Comparison of ENCODE assay signal across 22 cellular contexts in genomic region chr3:112393360-112393728, GRCh38.
DNase-seq lines count a peak whose midpoint lies in the region; ATAC-seq and TF ChIP-seq lines count a peak whose summit lies in the region.
"Had no signal": no experiment of that assay in that cellular context is flagged by ENCODE, and none has a peak within 500 bp of the region (broad histone marks: within the 10 kb centered on the region; RNA-seq: fewer than 3 reads in every experiment).

No MANE protein-coding gene starts in this region.

- no peaks in the 10 kb centered on the region for H3K27me3 Mint-ChIP-seq in endodermal cell (ENCODE audit: insufficient read depth)
- peaks cover 0 to 2% of the 10 kb centered on the region in 2 donors for H3K27me3 Mint-ChIP-seq in natural killer cell treated with Interleukin-12 subunit alpha and Interleukin-12 subunit beta and Interleukin-15 and Interleukin-18, amount 100 ng/mL, for 72 hours
- H3K27me3 Mint-ChIP-seq: IgD-negative memory B cell had no signal

- H2BK5ac ChIP-seq in IMR-90 (ENCODE audit: low read depth, low read length, poor library complexity, severe bottlenecking): peak overlapping the region; percentile 85

- H3K27ac ChIP-seq in IMR-90 (ENCODE audit: insufficient read depth, low read length) (peak overlapping the region; percentile 45; the same call in 1 of the 2 replicates), endodermal cell (ENCODE audit: low read depth, low read length) (no peak overlapping the region), stomach (peak overlapping the region in 3 of 5 donors; percentile 13 to 46 (median 44)), psoas muscle (no peak overlapping the region)
- H3K27ac ChIP-seq: 22Rv1, GM23248, SJCRH30 had no signal

- H2BK20ac ChIP-seq in IMR-90 (ENCODE audit: low read depth, low read length): no peak overlapping the region

- no peak for TF ChIP-seq CTCF in IMR-90 (conservative IDR thresholded peaks at IDR 0.05; ENCODE audit: low read depth, low read length)
- TF ChIP-seq CTCF in endodermal cell (conservative IDR thresholded peaks at IDR 0.05): no peak
- no peak for TF ChIP-seq CTCF in stomach (IDR thresholded peaks at IDR 0.05)
- TF ChIP-seq CTCF in psoas muscle (IDR thresholded peaks at IDR 0.05): no peak

- no peak overlapping the region for H2AK5ac ChIP-seq in IMR-90 (ENCODE audit: low read depth, low read length)

- H3K79me1 ChIP-seq in IMR-90 (ENCODE audit: low read depth in 1 of 2, low read length in 2 of 2): no peaks in the 10 kb centered on the region

- H3K4me2 ChIP-seq in IMR-90 (ENCODE audit: low read depth, low read length): no peak overlapping the region

- H3K4ac ChIP-seq in IMR-90 (ENCODE audit: low read depth, low read length): no peak overlapping the region; the same call in 1 of the 2 replicates

- H3K56ac ChIP-seq in IMR-90 (ENCODE audit: extremely low read depth, insufficient read depth, low read length): no peak overlapping the region

- no peak for TF ChIP-seq RAD21 in IMR-90 (IDR thresholded peaks at IDR 0.05; ENCODE audit: low read length)

- DNase-seq in activated CD4-positive, CD25-positive, alpha-beta regulatory T cell treated with anti-CD3 and anti-CD28 coated beads, Interleukin-2, amount 50 U/mL, for 72 hours: no peak
- no peak for DNase-seq in IMR-90
- no peak for DNase-seq in endodermal cell
- DNase-seq in stomach: no peak
- no peak for DNase-seq in psoas muscle
- no peak for DNase-seq in natural killer cell treated with Interleukin-12 subunit alpha and Interleukin-12 subunit beta and Interleukin-15 and Interleukin-18, amount 100 ng/mL, for 72 hours (ENCODE audit: low spot score)
- DNase-seq: C1 segment of cervical spinal cord; CD8-positive, alpha-beta T cell; GM23248; MV-4-11; NCI-H1105 treated with DMSO at 0.1 percent for 48 hours; NCI-H1694; NCI-H2081 treated with DMSO at 0.1 percent for 48 hours; NCI-H446; NCI-H526; Peyer's patch; SJCRH30 had no signal

- peak overlapping the region; percentile 80 for H3K18ac ChIP-seq in IMR-90 (ENCODE audit: low read depth, low read length)

- H4K20me1 ChIP-seq in IMR-90 (ENCODE audit: insufficient read depth, low read length): no peaks in the 10 kb centered on the region

- H3K36me3 ChIP-seq in IMR-90 (ENCODE audit: control insufficient read depth, insufficient read depth, low read length): no peaks in the 10 kb centered on the region
- no peaks in the 10 kb centered on the region for H3K36me3 ChIP-seq in endodermal cell (ENCODE audit: control insufficient read depth, insufficient read depth, low read length)
- H3K36me3 ChIP-seq in stomach: no peaks in the 10 kb centered on the region
- no peaks in the 10 kb centered on the region for H3K36me3 ChIP-seq in psoas muscle (ENCODE audit: insufficient read depth in 1 of 2, low read depth in 1 of 2)
- H3K36me3 ChIP-seq: HAP-1, Peyer's patch, SJCRH30 had no signal

- H3K14ac ChIP-seq in IMR-90 (replicated peaks; ENCODE audit: low read depth, low read length): no peak overlapping the region

- BruUV-seq in IMR-90 (replicated peaks; lab: Mats Ljungman, UMichigan): no TSS peak

- no peak overlapping the region for H4K91ac ChIP-seq in IMR-90 (ENCODE audit: insufficient read depth, low read depth, low read length)

- H3K4me1 ChIP-seq in IMR-90 (ENCODE audit: control insufficient read depth, insufficient read depth, low read length) (peaks cover 17% of the 10 kb centered on the region), endodermal cell (ENCODE audit: control insufficient read depth, insufficient read depth, low read length) (peaks cover 15% of the 10 kb centered on the region), stomach (peaks cover 6 to 32% (median 16%) of the 10 kb centered on the region in 4 donors), psoas muscle (no peaks in the 10 kb centered on the region)

- H2BK120ac ChIP-seq in IMR-90 (ENCODE audit: low read depth, low read length): peak overlapping the region; percentile 71; the same call in 1 of the 2 replicates

- no CpG with 5 or more reads among the region's 3 CpGs for WGBS in IMR-90 (ENCODE audit: extremely low coverage in 2 of 2, insufficient read length in 1 of 2), 2 experiments
- WGBS in endodermal cell (ENCODE audit: insufficient coverage in 1 of 2, insufficient read length in 1 of 2), 2 experiments: 50% methylated on average over 2 of the region's 3 CpGs; no CpG with 5 or more reads in 1 of the 2 experiments
- 50 to 62% (median 59%) methylated on average over 3 of the region's 3 CpGs for WGBS in stomach, 5 donors
- 61 to 64% (median 63%) methylated on average over 3 of the region's 3 CpGs for WGBS in psoas muscle, 3 donors

- dilution Hi-C loops in IMR-90 (cut with HindIII; ENCODE audit: low sequenced_read_pairs, unreplicated experiment): no loop called here

- no peak overlapping the region for H2AK9ac ChIP-seq in IMR-90 (replicated peaks; ENCODE audit: low read depth, low read length, poor library complexity)

- H3K9me3 ChIP-seq in IMR-90 (ENCODE audit: control insufficient read depth, insufficient read depth, low read length): peaks cover 2% of the 10 kb centered on the region; the same call in 1 of the 2 replicates
- peaks cover 20% of the 10 kb centered on the region for H3K9me3 ChIP-seq in endodermal cell (ENCODE audit: control insufficient read depth, low read length)
- H3K9me3 ChIP-seq in stomach: no peaks in the 10 kb centered on the region
- H3K9me3 ChIP-seq in psoas muscle: peaks cover 2% of the 10 kb centered on the region
- H3K9me3 ChIP-seq: HAP-1, Peyer's patch had no signal

- H3K4me3 Mint-ChIP-seq in endodermal cell: no peak overlapping the region
- no peak overlapping the region for H3K4me3 Mint-ChIP-seq in natural killer cell treated with Interleukin-12 subunit alpha and Interleukin-12 subunit beta and Interleukin-15 and Interleukin-18, amount 100 ng/mL, for 72 hours
- H3K4me3 Mint-ChIP-seq: CD8-positive, alpha-beta T cell; IgD-negative memory B cell had no signal

- H3K4me3 ChIP-seq in IMR-90 (ENCODE audit: insufficient read depth, low read depth, low read length) (no peak overlapping the region), endodermal cell (ENCODE audit: low read length) (peak overlapping the region; percentile 54), stomach (no peak overlapping the region), psoas muscle (no peak overlapping the region)
- H3K4me3 ChIP-seq: GM23248, HAP-1, Peyer's patch, SJCRH30 had no signal

- no peak overlapping the region for H3K27ac Mint-ChIP-seq in endodermal cell
- H3K27ac Mint-ChIP-seq in natural killer cell treated with Interleukin-12 subunit alpha and Interleukin-12 subunit beta and Interleukin-15 and Interleukin-18, amount 100 ng/mL, for 72 hours: no peak overlapping the region
- H3K27ac Mint-ChIP-seq: CD8-positive, alpha-beta T cell; IgD-negative memory B cell had no signal

- no peak overlapping the region for H3K9ac ChIP-seq in IMR-90 (ENCODE audit: low read depth, low read length)
- no peak overlapping the region for H3K9ac ChIP-seq in endodermal cell (ENCODE audit: extremely low read depth, low read length, poor library complexity, severe bottlenecking)
- H3K9ac ChIP-seq: GM23248 had no signal

- H2BK15ac ChIP-seq in IMR-90 (ENCODE audit: low read depth, low read length): no peak overlapping the region

- H4K8ac ChIP-seq in IMR-90 (ENCODE audit: low read depth in 2 of 2, low read length in 2 of 2): peak overlapping the region; percentile 35 to 62; a peak in 2 of 4 replicates

- no peak overlapping the region for H2AFZ ChIP-seq in IMR-90 (replicated peaks; ENCODE audit: low read length, poor library complexity)

- intact Hi-C loops in IMR-90 (cut with micrococcal nuclease) (loop anchor here (2.0 kb wide), 1 partner anchor 61 kb away; the partner anchor contains the start of gene CD200), stomach (cut with DNase I; ENCODE audit: low total_unique reads) (no loop called here), psoas muscle (cut with DNase I) (no loop called here)

- peaks cover 34% of the 10 kb centered on the region for H3K4me1 Mint-ChIP-seq in endodermal cell
- peaks cover 0 to 7% of the 10 kb centered on the region in 2 donors for H3K4me1 Mint-ChIP-seq in natural killer cell treated with Interleukin-12 subunit alpha and Interleukin-12 subunit beta and Interleukin-15 and Interleukin-18, amount 100 ng/mL, for 72 hours (ENCODE audit: low read depth in 2 of 2)

- no peak overlapping the region for H3K23ac ChIP-seq in IMR-90 (ENCODE audit: low read depth, low read length)

- H3K9me3 Mint-ChIP-seq in endodermal cell: peaks cover 16% of the 10 kb centered on the region
- no peaks in the 10 kb centered on the region for H3K9me3 Mint-ChIP-seq in natural killer cell treated with Interleukin-12 subunit alpha and Interleukin-12 subunit beta and Interleukin-15 and Interleukin-18, amount 100 ng/mL, for 72 hours

- no peak for TF ChIP-seq EP300 in stomach (IDR thresholded peaks at IDR 0.05)

- in situ Hi-C loops in IMR-90 (cut with MboI; ENCODE audit: low sequenced_read_pairs): no loop called here

- H3K9me1 ChIP-seq in IMR-90 (ENCODE audit: insufficient read depth, low read length): peaks cover 7% of the 10 kb centered on the region

- POLR2A ChIA-PET in IMR-90 (lab: Charles Lee; ENCODE audit: unreplicated experiment): no interaction called here

- peaks cover 5% of the 10 kb centered on the region for H3K36me3 Mint-ChIP-seq in endodermal cell (ENCODE audit: low read depth)
- H3K36me3 Mint-ChIP-seq in natural killer cell treated with Interleukin-12 subunit alpha and Interleukin-12 subunit beta and Interleukin-15 and Interleukin-18, amount 100 ng/mL, for 72 hours: no peaks in the 10 kb centered on the region
- H3K36me3 Mint-ChIP-seq: CD8-positive, alpha-beta T cell; IgD-negative memory B cell had no signal

- no peak overlapping the region for H4K5ac ChIP-seq in IMR-90 (ENCODE audit: low read depth, low read length)

- peak; percentile 53 to 60 for ATAC-seq in activated CD4-positive, CD25-positive, alpha-beta regulatory T cell treated with anti-CD3 and anti-CD28 coated beads, Interleukin-2, amount 50 U/mL, for 24 hours
- ATAC-seq in IMR-90 (ENCODE audit: low read depth): no peak
- ATAC-seq in HG02642 (IDR thresholded peaks at IDR 0.05; ENCODE audit: poor library complexity, unreplicated experiment): no peak
- no peak for ATAC-seq in psoas muscle
- no peak for ATAC-seq in natural killer cell treated with Interleukin-12 subunit alpha and Interleukin-12 subunit beta and Interleukin-15 and Interleukin-18, amount 100 ng/mL, for 72 hours
- ATAC-seq: CD8-positive, alpha-beta T cell had no signal

- CTCF ChIA-PET in IMR-90 (lab: Yijun Ruan, JAX): no interaction called here

- TF ChIP-seq POLR2A in IMR-90 (IDR thresholded peaks at IDR 0.05; ENCODE audit: low read depth, low read length) (no peak), stomach (IDR thresholded peaks at IDR 0.05) (no peak)

- H3K27me3 ChIP-seq in IMR-90 (ENCODE audit: control insufficient read depth, insufficient read depth, low read length) (no peaks in the 10 kb centered on the region), endodermal cell (ENCODE audit: control insufficient read depth, insufficient read depth, low read length, poor library complexity, severe bottlenecking) (no peaks in the 10 kb centered on the region), stomach (no peaks in the 10 kb centered on the region), psoas muscle (ENCODE audit: insufficient read depth in 3 of 3, low read length in 2 of 3) (no peaks in the 10 kb centered on the region)
- H3K27me3 ChIP-seq: Peyer's patch, SJCRH30 had no signal

TF ChIP-seq in IMR-90, 13 proteins besides CTCF, POLR2A, EP300 and RAD21 (continues in another document):
- no peak for TF ChIP-seq CHD1 (IDR thresholded peaks at IDR 0.05; ENCODE audit: low read depth, low read length)

Comparison
In these comparisons a context has a peak if more than half of its experiments do, and no peak if none do; other contexts are left out.
1. ATAC-seq: peak in activated CD4-positive, CD25-positive, alpha-beta regulatory T cell treated with anti-CD3 and anti-CD28 coated beads, Interleukin-2, amount 50 U/mL, for 24 hours (2 of 2); none in IMR-90 (single experiment), HG02642 (single experiment), psoas muscle (0 of 4) and natural killer cell treated with Interleukin-12 subunit alpha and Interleukin-12 subunit beta and Interleukin-15 and Interleukin-18, amount 100 ng/mL, for 72 hours (0 of 2).
2. H3K27ac ChIP-seq: peak in IMR-90 (single experiment) and stomach (3 of 5); none in endodermal cell (single experiment) and psoas muscle (single experiment).